12 cellular contexts compared by ENCODE assay signal in genomic region chr13:107865643-107866006, GRCh38.
DNase-seq lines count a peak whose midpoint lies in the region; ATAC-seq and TF ChIP-seq lines count a peak whose summit lies in the region.
"Had no signal": no experiment of that assay in that cellular context is flagged by ENCODE, and none has a peak within 500 bp of the region (broad histone marks: within the 10 kb centered on the region; RNA-seq: fewer than 3 reads in every experiment).

No MANE protein-coding gene starts in this region.

- H3K36me3 ChIP-seq in ascending aorta (no peaks in the 10 kb centered on the region), upper lobe of left lung (no peaks in the 10 kb centered on the region)
- H3K36me3 ChIP-seq: prostate gland had no signal

- no peak for TF ChIP-seq EP300 in upper lobe of left lung (IDR thresholded peaks at IDR 0.05)

- WGBS in upper lobe of left lung, 2 donors: 2 to 5% methylated on average over 16 of the region's 16 CpGs

- no peaks in the 10 kb centered on the region for H3K36me3 Mint-ChIP-seq in activated naive CD8-positive, alpha-beta T cell
- no peaks in the 10 kb centered on the region for H3K36me3 Mint-ChIP-seq in activated naive CD8-positive, alpha-beta T cell treated with anti-CD3 and anti-CD28 coated beads for 36 hours

- H3K4me1 ChIP-seq in ascending aorta (peaks cover 0 to 9% of the 10 kb centered on the region in 2 donors), upper lobe of left lung (peaks cover 10 to 37% (median 23%) of the 10 kb centered on the region in 4 donors)
- H3K4me1 ChIP-seq: prostate gland had no signal

- H3K4me3 ChIP-seq in ascending aorta: peak overlapping the region; percentile 50 to 62
- peak overlapping the region in 3 of 4 donors; percentile 52 to 58 (median 53) for H3K4me3 ChIP-seq in upper lobe of left lung

- no peak for DNase-seq in activated naive CD8-positive, alpha-beta T cell treated with anti-CD3 and anti-CD28 coated beads for 36 hours
- DNase-seq in ascending aorta (ENCODE audit: low spot score in 2 of 2) (no peak), kidney glomerular epithelial cell (lab: John Stamatoyannopoulos, UW) (peak; percentile 22), upper lobe of left lung (no peak)
- no peak for DNase-seq in activated effector memory CD4-positive, alpha-beta T cell treated with Interleukin-2 at 50 U/mL for 16 hours
- DNase-seq: activated T-cell treated with anti-CD3 and anti-CD28 coated beads, Interleukin-2, amount 50 U/mL, for 1 hour had no signal

- no peaks in the 10 kb centered on the region for H3K27me3 ChIP-seq in ascending aorta
- peaks cover 0 to 25% (median 6%) of the 10 kb centered on the region in 4 donors for H3K27me3 ChIP-seq in upper lobe of left lung

- ATAC-seq in upper lobe of left lung (ENCODE audit: low FRiP score in 2 of 2): no peak
- no peak for ATAC-seq in HG02870 (IDR thresholded peaks at IDR 0.05; ENCODE audit: unreplicated experiment)
- ATAC-seq in GM19463 (IDR thresholded peaks at IDR 0.05; ENCODE audit: unreplicated experiment): no peak

- H3K9me3 ChIP-seq in ascending aorta: no peaks in the 10 kb centered on the region
- H3K9me3 ChIP-seq in upper lobe of left lung: no peaks in the 10 kb centered on the region
- H3K9me3 ChIP-seq: prostate gland had no signal

- no peak for TF ChIP-seq POLR2A in upper lobe of left lung (IDR thresholded peaks at IDR 0.05)

- no peak overlapping the region for H3K27ac Mint-ChIP-seq in activated naive CD8-positive, alpha-beta T cell
- no peak overlapping the region for H3K27ac Mint-ChIP-seq in activated naive CD8-positive, alpha-beta T cell treated with anti-CD3 and anti-CD28 coated beads for 36 hours
- H3K27ac Mint-ChIP-seq: stimulated activated naive CD8-positive, alpha-beta T cell treated with anti-CD3 and anti-CD28 coated beads, Interleukin-15, Interleukin-2, amounts not matched to agents 100 ng/mL and 50 ng/mL, for 24 hours had no signal

- peaks cover 12% of the 10 kb centered on the region for H3K9me3 Mint-ChIP-seq in activated naive CD8-positive, alpha-beta T cell (ENCODE audit: low read depth)
- H3K9me3 Mint-ChIP-seq in activated naive CD8-positive, alpha-beta T cell treated with anti-CD3 and anti-CD28 coated beads for 36 hours: no peaks in the 10 kb centered on the region

- H3K27ac ChIP-seq in ascending aorta (no peak overlapping the region), upper lobe of left lung (no peak overlapping the region)
- H3K27ac ChIP-seq: C4-2B, prostate gland had no signal

- H3K4me1 Mint-ChIP-seq in activated naive CD8-positive, alpha-beta T cell (ENCODE audit: low read depth): peaks cover 13% of the 10 kb centered on the region
- H3K4me1 Mint-ChIP-seq in activated naive CD8-positive, alpha-beta T cell treated with anti-CD3 and anti-CD28 coated beads for 36 hours: peaks cover 6% of the 10 kb centered on the region

- intact Hi-C loops in ascending aorta (cut with DNase I): no loop called here

- H3K27me3 Mint-ChIP-seq in activated naive CD8-positive, alpha-beta T cell: peaks cover 19% of the 10 kb centered on the region
- peaks cover 62% of the 10 kb centered on the region for H3K27me3 Mint-ChIP-seq in activated naive CD8-positive, alpha-beta T cell treated with anti-CD3 and anti-CD28 coated beads for 36 hours

- peak overlapping the region; percentile 42 for H3K4me3 Mint-ChIP-seq in activated naive CD8-positive, alpha-beta T cell
- no peak overlapping the region for H3K4me3 Mint-ChIP-seq in activated naive CD8-positive, alpha-beta T cell treated with anti-CD3 and anti-CD28 coated beads for 36 hours

- TF ChIP-seq CTCF in ascending aorta (IDR thresholded peaks at IDR 0.05) (no peak), upper lobe of left lung (IDR thresholded peaks at IDR 0.05) (no peak)
